ENCODE assay signal across 8 cellular contexts in the genomic region with DNA sequence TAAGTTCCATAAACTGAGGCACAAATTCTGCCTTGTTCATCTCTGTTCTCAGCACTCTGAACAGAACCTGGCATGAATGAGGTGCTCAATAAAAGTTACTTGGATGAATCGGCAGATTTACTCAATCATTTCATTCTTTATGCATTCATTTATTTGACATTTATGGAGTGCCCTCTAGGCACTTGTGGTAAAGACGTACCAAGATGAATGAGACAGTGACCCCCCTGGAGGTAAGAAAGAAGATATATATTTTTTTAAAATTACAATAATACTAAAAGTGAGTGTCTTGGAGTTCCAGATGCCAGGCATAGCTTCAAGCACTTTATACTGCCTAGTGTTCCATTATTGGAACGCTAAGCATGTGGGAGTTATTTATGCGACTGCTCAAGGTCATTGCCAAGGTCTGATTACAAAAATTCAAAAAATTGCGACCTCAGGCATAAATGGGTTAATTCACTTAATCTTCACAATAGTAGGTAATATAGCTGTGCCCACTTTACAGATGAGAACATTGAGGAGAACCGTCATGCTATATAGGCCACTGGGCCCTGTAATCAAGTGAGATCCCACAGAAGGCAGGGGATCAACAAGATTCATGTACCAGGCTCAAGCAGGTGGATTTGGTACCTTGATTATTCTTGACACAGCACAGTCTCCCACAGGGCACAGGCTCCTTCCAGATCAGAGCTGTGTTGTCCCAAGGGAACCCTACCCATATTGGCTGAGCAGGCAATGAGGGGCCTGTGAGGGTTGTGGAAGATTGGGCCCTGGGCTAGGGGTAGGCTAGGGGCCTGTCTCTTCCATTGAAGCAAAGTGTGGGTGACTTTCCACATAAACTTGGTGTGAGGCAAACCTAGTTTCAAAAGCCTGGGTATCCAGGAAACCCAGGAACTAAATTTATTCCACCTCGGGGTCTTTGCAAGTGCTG. TPM values are rescaled to one million over a fixed set of nuclear protein-coding genes. Genes with fewer than 3 reads are reported as not detected.
DNase-seq lines count a peak whose midpoint lies in the region; ATAC-seq, FAIRE-seq and TF ChIP-seq lines count a peak whose summit lies in the region.

No MANE protein-coding gene starts in this region.

- peak overlapping the region; percentile 17 to 91 for H3K27ac Mint-ChIP-seq in natural killer cell

- FAIRE-seq in bronchial epithelial cell (lab: Jason Lieb, UNC), result peak; percentile 28

- H3K9me3 ChIP-seq in BLaER1 treated with 17β-estradiol and CSF1 and Interleukin-3, amounts not matched to agents 10 nM and 100 nM (replicated peaks in 1 of 11), result no peaks in the 10 kb centered on the region
- no peaks in the 10 kb centered on the region for H3K9me3 ChIP-seq in ovary

- H3K4me1 ChIP-seq in BLaER1 treated with 17β-estradiol and CSF1 and Interleukin-3, amounts not matched to agents 10 nM and 100 nM, result peaks cover 34 to 71% (median 57%) of the 10 kb centered on the region in 10 experiments
- H3K4me1 ChIP-seq in ovary (ENCODE audit: insufficient read depth), result peaks cover 7% of the 10 kb centered on the region

- no peaks in the 10 kb centered on the region for H3K9me3 Mint-ChIP-seq in natural killer cell

- no peaks in the 10 kb centered on the region for H3K27me3 ChIP-seq in BLaER1 treated with 17β-estradiol and CSF1 and Interleukin-3, amounts not matched to agents 10 nM and 100 nM
- no peaks in the 10 kb centered on the region for H3K27me3 ChIP-seq in bronchial epithelial cell (ENCODE audit: control insufficient read depth, insufficient read depth, low read length)
- H3K27me3 ChIP-seq in ovary, result no peaks in the 10 kb centered on the region

- TF ChIP-seq CTCF in LNCaP clone FGC (IDR thresholded peaks at IDR 0.05; ENCODE audit: control insufficient read depth, extremely low read depth, insufficient read depth) (no peak), bronchial epithelial cell (IDR thresholded peaks at IDR 0.05; ENCODE audit: insufficient read depth, low read length, severe bottlenecking) (no peak), natural killer cell (IDR thresholded peaks at IDR 0.05) (no peak), ovary (IDR thresholded peaks at IDR 0.05) (no peak)

- intact Hi-C loops in natural killer cell (cut with micrococcal nuclease), result loop anchor here (10.0 kb wide), 1 partner anchor 77 kb away; a partner anchor contains a TSS
- intact Hi-C loops in ovary (cut with DNase I), result loop anchor here in 1 of 4 donors (5.0 kb wide), 1 partner anchor 74 kb away; a partner anchor contains a TSS

- TF ChIP-seq EP300 in ovary (IDR thresholded peaks at IDR 0.05), result no peak

- peaks cover 27 to 31% of the 10 kb centered on the region in 2 donors for H3K4me1 Mint-ChIP-seq in natural killer cell

- TF ChIP-seq POLR2A in ovary (IDR thresholded peaks at IDR 0.05), result no peak

- ATAC-seq in natural killer cell (no peak), GM18519 (IDR thresholded peaks at IDR 0.05; ENCODE audit: low FRiP score, unreplicated experiment) (no peak)

- peak overlapping the region; percentile 89 to 100 (median 97) for H3K4me2 ChIP-seq in BLaER1 treated with 17β-estradiol and CSF1 and Interleukin-3, amounts not matched to agents 10 nM and 100 nM

- H3K36me3 ChIP-seq in BLaER1 treated with 17β-estradiol and CSF1 and Interleukin-3, amounts not matched to agents 10 nM and 100 nM, result no peaks in the 10 kb centered on the region
- H3K36me3 ChIP-seq in bronchial epithelial cell (ENCODE audit: control insufficient read depth, insufficient read depth, low read length) (no peaks in the 10 kb centered on the region), ovary (no peaks in the 10 kb centered on the region)

- no peaks in the 10 kb centered on the region; a peak in 2 of 22 replicates for H4K20me1 ChIP-seq in BLaER1 treated with 17β-estradiol and CSF1 and Interleukin-3, amounts not matched to agents 10 nM and 100 nM

- H3K36me3 Mint-ChIP-seq in natural killer cell, result no peaks in the 10 kb centered on the region

- peak overlapping the region in 6 of 10 experiments; percentile 51 to 68 (median 58); a peak in 9 of 20 replicates for H3K4me3 ChIP-seq in BLaER1 treated with 17β-estradiol and CSF1 and Interleukin-3, amounts not matched to agents 10 nM and 100 nM
- H3K4me3 ChIP-seq in LNCaP clone FGC (ENCODE audit: low read depth, low read length), result 0 out of 2 replicates have a peak overlapping the region, but pooled peaks have one; percentile 8
- H3K4me3 ChIP-seq in bronchial epithelial cell (ENCODE audit: low read depth, low read length), result no peak overlapping the region
- H3K4me3 ChIP-seq in ovary, result no peak overlapping the region

- H3K4me3 Mint-ChIP-seq in natural killer cell, result peak overlapping the region; percentile 83

- H3K27me3 Mint-ChIP-seq in natural killer cell (ENCODE audit: low read depth in 2 of 2), result peaks cover 0 to 8% of the 10 kb centered on the region in 2 donors

- 68 to 73% (median 68%) methylated on average over 7 of the region's 7 CpGs for WGBS in ovary, 3 donors

- peak overlapping the region in 4 of 11 experiments; percentile 39 to 61 (median 48); a peak in 2 of 22 replicates for H3K9ac ChIP-seq in BLaER1 treated with 17β-estradiol and CSF1 and Interleukin-3, amounts not matched to agents 10 nM and 100 nM

- no peak for DNase-seq in LNCaP clone FGC (ENCODE audit: low read depth)
- DNase-seq in bronchial epithelial cell (ENCODE audit: low read depth), result no peak
- DNase-seq in natural killer cell, result no peak
- DNase-seq in SIG-M5 treated with dmso at 0.1 percent for 504 hours (lab: John Stamatoyannopoulos, UW; ENCODE audit: unreplicated experiment), result no peak
- no peak for DNase-seq in ovary
- DNase-seq in NCI-H1417 (lab: John Stamatoyannopoulos, UW), result no peak

- H3K27ac ChIP-seq in BLaER1 treated with 17β-estradiol and CSF1 and Interleukin-3, amounts not matched to agents 10 nM and 100 nM, result peak overlapping the region in 1 of 11 experiments; percentile 62; a peak in 1 of 22 replicates
- peak overlapping the region in 1 of 2 donors; percentile 68 for H3K27ac ChIP-seq in ovary

RNA-seq across cellular contexts. Expression of a gene that starts 10.7 kb away (rescaled TPM):
- not detected in 2 replicates for total RNA-seq in bronchial epithelial cell
- total RNA-seq in natural killer cell, result under 1 TPM; 0.14 to 0.40 (median 0.24) TPM
- total RNA-seq in ovary, result under 1 TPM in 2 of 7 donors, not detected in 5; 0.10 to 0.11 TPM
- under 1 TPM; 0.04 to 0.13 TPM for polyA plus RNA-seq in ovary

RNA-seq across cellular contexts. Expression of a gene that starts 28.3 kb away (rescaled TPM):
- total RNA-seq in bronchial epithelial cell (5.0 and 7.0 TPM in 2 replicates), natural killer cell (100 to 1,000 TPM; 208 to 300 (median 253) TPM), ovary (100 to 1,000 TPM in 2 of 7 donors, 10 to 100 TPM in 5; 22.4 to 118 (median 54.9) TPM)
- polyA plus RNA-seq in ovary, result 10 to 100 TPM in 1 of 2 donors, 1 to 10 TPM in 1; 6.5 to 24.7 TPM

Comparison
In these comparisons a context has a peak if more than half of its experiments do, and no peak if none do; other contexts are left out.
1. H3K4me3 ChIP-seq: peak in BLaER1 treated with 17β-estradiol and CSF1 and Interleukin-3, amounts not matched to agents 10 nM and 100 nM (6 of 10) and LNCaP clone FGC (single experiment); none in bronchial epithelial cell (single experiment) and ovary (single experiment).